Comparison of ENCODE assay signal across 8 cellular contexts in genomic region chr7:97117372-97118188, GRCh38. TPM values are rescaled to one million over a fixed set of nuclear protein-coding genes. Genes with fewer than 3 reads are reported as not detected.
DNase-seq lines count a peak whose midpoint lies in the region; ATAC-seq and TF ChIP-seq lines count a peak whose summit lies in the region.

Gene SDHAF3 (plus strand): TSS chr7:97117698. CDS start chr7:97117724, 26 bp downstream.

- H3K4me1 ChIP-seq in parathyroid adenoma (no peaks in the 10 kb centered on the region), transverse colon (peaks cover 6 to 17% (median 15%) of the 10 kb centered on the region in 4 donors)

- ATAC-seq in HG02759 (IDR thresholded peaks at IDR 0.05; ENCODE audit: unreplicated experiment) (peak; percentile 95), Right ventricle myocardium superior (ENCODE audit: poor library complexity) (peak; percentile 100)

- TF ChIP-seq POLR2A in transverse colon (IDR thresholded peaks at IDR 0.05) = peak; percentile 75

- TF ChIP-seq CTCF in GM12873 (IDR thresholded peaks at IDR 0.05; ENCODE audit: insufficient read depth, low read depth, low read length, missing control alignments) = peak; percentile 9
- TF ChIP-seq CTCF in parathyroid adenoma (IDR thresholded peaks at IDR 0.05) = no peak
- peak in 1 of 5 experiments; percentile 14 for TF ChIP-seq CTCF in transverse colon (IDR thresholded peaks at IDR 0.05)

- H3K27ac ChIP-seq in parathyroid adenoma (peak within 1 kb of the TSS; percentile 64), transverse colon (peak within 1 kb of the TSS; percentile 84 to 87 (median 84))

- in situ Hi-C loops in transverse colon (cut with MboI; ENCODE audit: low pct_ligation_motif_present in 1 of 4, low pct_unique_long_range_greater_than_20kb in 1 of 4, low sequenced_read_pairs in 3 of 4) = loop anchor here in 1 of 4 donors (25.0 kb wide), 1 partner anchor 720 kb away; no protein-coding TSS in a partner anchor

- H3K36me3 ChIP-seq in parathyroid adenoma (ENCODE audit: control insufficient read depth, insufficient read depth, low read length) = no peaks in the 10 kb centered on the region
- no peaks in the 10 kb centered on the region for H3K36me3 ChIP-seq in transverse colon

- DNase-seq in NCI-H1417 (lab: John Stamatoyannopoulos, UW) (peak; percentile 99 to 100 (median 99)), SW 1271 (lab: John Stamatoyannopoulos, UW) (peak; percentile 91 to 97), Right ventricle myocardium superior (peak; percentile 98), transverse colon (peak; percentile 98)
- DNase-seq in activated naive CD8-positive, alpha-beta T cell treated with anti-CD3 and anti-CD28 coated beads, Interleukin-2, amount 50 U/mL, for 16 hours (ENCODE audit: low read depth, low spot score) = peak; percentile 95

- H2AFZ ChIP-seq in parathyroid adenoma = peak within 1 kb of the TSS; percentile 93

- peak within 1 kb of the TSS; percentile 92 for H3K4me2 ChIP-seq in parathyroid adenoma (ENCODE audit: low read length)

- peak within 1 kb of the TSS; percentile 89 for H3K4me3 ChIP-seq in parathyroid adenoma (ENCODE audit: low read depth, low read length)
- peak within 1 kb of the TSS; percentile 56 to 92 (median 67) for H3K4me3 ChIP-seq in transverse colon

- intact Hi-C loops in Right ventricle myocardium superior (cut with DNase I) (no loop called here), transverse colon (cut with DNase I; ENCODE audit: low total_unique reads) (no loop called here)

- 0 to 2% methylated on average over 17 to 58 of the region's 59 CpGs for WGBS in transverse colon (ENCODE audit: low coverage in 1 of 2), 2 donors

- H3K9me3 ChIP-seq in parathyroid adenoma (ENCODE audit: control insufficient read depth, low read length) (no peaks in the 10 kb centered on the region), transverse colon (no peaks in the 10 kb centered on the region)

- peaks cover 9% of the 10 kb centered on the region for H3K79me2 ChIP-seq in parathyroid adenoma

- TF ChIP-seq EP300 in transverse colon (IDR thresholded peaks at IDR 0.05; ENCODE audit: low read depth) = no peak

- H3K27me3 ChIP-seq in parathyroid adenoma (ENCODE audit: control insufficient read depth, insufficient read depth, low read length) (no peaks in the 10 kb centered on the region), transverse colon (no peaks in the 10 kb centered on the region)

- peak within 1 kb of the TSS; percentile 5 for H3K9ac ChIP-seq in parathyroid adenoma

RNA-seq across cellular contexts. Expression of gene SDHAF3, which starts in this region (rescaled TPM):
- total RNA-seq in Right ventricle myocardium superior (19.3 TPM), transverse colon (1 to 10 TPM in 2 of 4 donors, under 1 TPM in 1, not detected in 1; 0.60 to 7.5 (median 5.3) TPM)

Comparison
In these comparisons a context has a peak if more than half of its experiments do, and no peak if none do; other contexts are left out.
1. Peak in every context shown above with its lines: DNase-seq, ATAC-seq, H3K4me3 ChIP-seq and H3K27ac ChIP-seq.